Comparison of ENCODE assay signal across 18 cellular contexts in genomic region chr9:79902937-79903600, GRCh38.
DNase-seq lines count a peak whose midpoint lies in the region; ATAC-seq lines count a peak whose summit lies in the region.
"Had no signal": no experiment of that assay in that cellular context is flagged by ENCODE, and none has a peak within 500 bp of the region (broad histone marks: within the 10 kb centered on the region; RNA-seq: fewer than 3 reads in every experiment).

No MANE protein-coding gene starts in this region.

- H3K27ac ChIP-seq in caudate nucleus (ENCODE audit: low read depth, low read length), result peak overlapping the region; percentile 3

- no peak for ATAC-seq in GM18873 (IDR thresholded peaks at IDR 0.05; ENCODE audit: low FRiP score, unreplicated experiment)
- ATAC-seq: GM23338 had no signal

- DNase-seq in Daoy (ENCODE audit: low read depth), result peak; percentile 16
- peak; percentile 41 for DNase-seq in NCI-H524 treated with DMSO at 0.1 percent for 48 hours (lab: John Stamatoyannopoulos, UW)
- DNase-seq in caudate nucleus (lab: John Stamatoyannopoulos, UW), result peak in 2 of 61 donors; percentile 9 to 59
- peak; percentile 91 for DNase-seq in renal cortical epithelial cell (ENCODE audit: low read depth)
- DNase-seq in NCI-H2196 (lab: John Stamatoyannopoulos, UW; ENCODE audit: unreplicated experiment), result no peak
- DNase-seq in activated effector memory CD4-positive, alpha-beta T cell treated with anti-CD3 and anti-CD28 coated beads, Interleukin-2, amount 50 U/mL, for 16 hours, result no peak
- DNase-seq in midbrain (lab: John Stamatoyannopoulos, UW), result no peak
- DNase-seq: CD4-positive, alpha-beta memory T cell; DMS53; KG1; NCI-H146; NCI-H2029 treated with DMSO at 0.1 percent for 48 hours; NCI-H2171 treated with DMSO at 0.1 percent for 48 hours; NCI-H82; RPMI8226; SIG-M5 had no signal

Comparison
In these comparisons a context has a peak if more than half of its experiments do, and no peak if none do; other contexts are left out.
1. DNase-seq: peak in Daoy (single experiment), NCI-H524 treated with DMSO at 0.1 percent for 48 hours (single experiment) and renal cortical epithelial cell (single experiment); none in NCI-H2196 (single experiment), activated effector memory CD4-positive, alpha-beta T cell treated with anti-CD3 and anti-CD28 coated beads, Interleukin-2, amount 50 U/mL, for 16 hours (single experiment) and midbrain (single experiment).